Comparison of ENCODE assay signal across 18 cellular contexts in the genomic region with DNA sequence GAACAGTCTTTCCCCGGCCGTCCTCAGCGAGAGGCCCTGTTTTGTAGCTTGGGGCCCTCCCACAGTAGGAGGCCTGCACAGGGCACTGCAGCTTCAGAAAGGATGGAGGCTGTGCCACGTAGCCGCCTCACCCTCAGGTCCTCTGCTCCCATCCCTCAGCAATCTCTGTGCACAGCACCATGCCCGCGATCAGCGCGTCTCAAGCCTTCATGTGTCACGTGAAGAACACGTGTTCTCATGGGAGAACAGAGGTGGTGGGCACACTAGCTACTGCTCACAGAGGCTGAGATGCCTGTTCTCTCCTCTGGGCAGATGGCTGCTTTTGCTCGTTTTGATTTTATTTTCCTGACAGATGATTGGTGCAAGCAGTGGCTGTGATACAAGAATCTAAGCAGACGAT. TPM values are rescaled to one million over a fixed set of nuclear protein-coding genes. Genes with fewer than 3 reads are reported as not detected.
A peak's percentile ranks its signal among the peaks of the same experiment; 100 is the strongest.
DNase-seq lines count a peak whose midpoint lies in the region; ATAC-seq, FAIRE-seq and TF ChIP-seq lines count a peak whose summit lies in the region.
"Had no signal": no experiment of that assay in that cellular context is flagged by ENCODE, and none has a peak within 500 bp of the region (broad histone marks: within the 10 kb centered on the region; RNA-seq: fewer than 3 reads in every experiment).

No MANE protein-coding gene starts in this region.

- H3K27me3 ChIP-seq in MM.1S (replicated peaks; ENCODE audit: insufficient read depth, low read length) = peaks cover 92% of the 10 kb centered on the region
- H3K27me3 ChIP-seq in K562 (ENCODE audit: control insufficient read depth in 2 of 2, insufficient read depth in 2 of 2, low read length in 2 of 2) = peaks cover 64 to 94% of the 10 kb centered on the region in 2 experiments
- peaks cover 11% of the 10 kb centered on the region for H3K27me3 ChIP-seq in lower lobe of right lung (ENCODE audit: low read depth)
- peaks cover 0 to 84% (median 3%) of the 10 kb centered on the region in 7 donors for H3K27me3 ChIP-seq in spleen (replicated peaks in 1 of 7)
- H3K27me3 ChIP-seq in GM23248 (replicated peaks; ENCODE audit: insufficient read depth) = peaks cover 21% of the 10 kb centered on the region

- H3F3A ChIP-seq in MM.1S (ENCODE audit: insufficient read depth, low read length) (no peaks in the 10 kb centered on the region), GM23248 (ENCODE audit: insufficient read depth) (no peaks in the 10 kb centered on the region)

- in situ Hi-C loops in K562 (cut with MboI) = no loop called here
- in situ Hi-C loops in GM23248 (cut with MboI) = no loop called here

- H3K9me3 ChIP-seq in MM.1S (replicated peaks; ENCODE audit: insufficient read depth, low read length) = no peaks in the 10 kb centered on the region
- no peaks in the 10 kb centered on the region for H3K9me3 ChIP-seq in K562 (replicated peaks; ENCODE audit: control insufficient read depth, insufficient read depth, low read depth, low read length)
- no peaks in the 10 kb centered on the region for H3K9me3 ChIP-seq in lower lobe of right lung
- H3K9me3 ChIP-seq in spleen = peaks cover 0 to 8% (median 0%) of the 10 kb centered on the region in 8 donors
- H3K9me3 ChIP-seq in GM23248 (ENCODE audit: low read depth) = no peaks in the 10 kb centered on the region
- H3K9me3 ChIP-seq: A549, Caco-2 had no signal

- no peak overlapping the region for H3K4me3 ChIP-seq in MM.1S (ENCODE audit: low read length)
- H3K4me3 ChIP-seq in K562 = no peak overlapping the region
- H3K4me3 ChIP-seq in lower lobe of right lung = no peak overlapping the region
- no peak overlapping the region for H3K4me3 ChIP-seq in spleen
- no peak overlapping the region for H3K4me3 ChIP-seq in GM23248
- H3K4me3 ChIP-seq: A549 had no signal

- no peak for TF ChIP-seq CTCF in MM.1S (IDR thresholded peaks at IDR 0.05; ENCODE audit: low read length)
- TF ChIP-seq CTCF in K562 (IDR thresholded peaks at IDR 0.05 in 2 of 3, conservative IDR thresholded peaks at IDR 0.05 in 1 of 3; ENCODE audit: insufficient read depth in 2 of 3, low read depth in 1 of 3, low read length in 3 of 3) = no peak
- no peak for TF ChIP-seq CTCF in lower lobe of right lung (IDR thresholded peaks at IDR 0.05)
- TF ChIP-seq CTCF in spleen (IDR thresholded peaks at IDR 0.05 in 8 of 11, conservative IDR thresholded peaks at IDR 0.05 in 3 of 11) = no peak

- H3K9ac ChIP-seq in MM.1S (ENCODE audit: low read length) = no peak overlapping the region
- H3K9ac ChIP-seq in K562 (ENCODE audit: insufficient read depth in 1 of 2, low read depth in 2 of 2, low read length in 2 of 2) = no peak overlapping the region
- no peak overlapping the region for H3K9ac ChIP-seq in GM23248

- no peaks in the 10 kb centered on the region for H4K20me1 ChIP-seq in MM.1S (ENCODE audit: insufficient read depth, low read length)
- peaks cover 6% of the 10 kb centered on the region; the same call in 1 of the 2 replicates for H4K20me1 ChIP-seq in K562 (replicated peaks; ENCODE audit: control insufficient read depth, insufficient read depth, low read length)
- H4K20me1 ChIP-seq in GM23248 (ENCODE audit: insufficient read depth) = no peaks in the 10 kb centered on the region

- no peaks in the 10 kb centered on the region for H3K9me1 ChIP-seq in K562 (ENCODE audit: control insufficient read depth, insufficient read depth, low read length)

- no peak for FAIRE-seq in K562 (lab: Jason Lieb, UNC)
- FAIRE-seq: A549, D721Med, G401.6, GM12891, GM18507 had no signal

- TF ChIP-seq POLR2A in K562 (conservative IDR thresholded peaks at IDR 0.05) = no peak
- no peak for TF ChIP-seq POLR2A in spleen (IDR thresholded peaks at IDR 0.05)

- DNase-seq in MM.1S (peak; percentile 5), K562 (ENCODE audit: extremely low read depth in 1 of 4, low spot score in 3 of 4) (no peak), lower lobe of right lung (peak; percentile 41), spleen (peak; percentile 48), GM23248 (no peak)
- DNase-seq: AML-193; Caco-2; CD4-positive, alpha-beta T cell; GOT3; H9 had no signal

- H3K27ac ChIP-seq in MM.1S (ENCODE audit: low read length) (no peak overlapping the region), K562 (ENCODE audit: extremely low read depth, low read depth, low read length) (no peak overlapping the region), lower lobe of right lung (no peak overlapping the region), spleen (no peak overlapping the region), GM23248 (no peak overlapping the region)
- H3K27ac ChIP-seq: C4-2B had no signal

- H3K9me2 ChIP-seq in MM.1S (replicated peaks; ENCODE audit: insufficient read depth, low read length) (no peaks in the 10 kb centered on the region), GM23248 (ENCODE audit: insufficient read depth) (no peaks in the 10 kb centered on the region)

- H3K36me3 ChIP-seq in MM.1S (replicated peaks; ENCODE audit: insufficient read depth, low read length) (no peaks in the 10 kb centered on the region), K562 (ENCODE audit: control insufficient read depth, insufficient read depth, low read length) (no peaks in the 10 kb centered on the region), lower lobe of right lung (no peaks in the 10 kb centered on the region), spleen (no peaks in the 10 kb centered on the region), GM23248 (ENCODE audit: low read depth) (no peaks in the 10 kb centered on the region)

- no peak for TF ChIP-seq EP300 in K562 (IDR thresholded peaks at IDR 0.05; ENCODE audit: low read length)

- WGBS in K562 (ENCODE audit: insufficient coverage, low coverage, missing lambda C conversion rate) = 1% methylated on average over 13 of the region's 13 CpGs
- 75 to 86% (median 82%) methylated on average over 12 to 13 of the region's 13 CpGs for WGBS in spleen, 5 donors
- 44 to 57% methylated on average over 13 of the region's 13 CpGs for WGBS in GM23248 (ENCODE audit: low coverage in 1 of 2, low lambda C conversion rate in 2 of 2, missing lambda C conversion rate in 2 of 2), 2 experiments

- no peak overlapping the region for H2AFZ ChIP-seq in MM.1S (ENCODE audit: low read length)
- H2AFZ ChIP-seq in K562 (ENCODE audit: low read depth, low read length) = no peak overlapping the region
- H2AFZ ChIP-seq in GM23248 = no peak overlapping the region

- intact Hi-C loops in K562 (cut with micrococcal nuclease) = no loop called here
- intact Hi-C loops in lower lobe of right lung (cut with DNase I) = no loop called here
- intact Hi-C loops in spleen (cut with DNase I; ENCODE audit: low total_unique reads) = no loop called here

- CTCF ChIA-PET in K562 (lab: Yijun Ruan, JAX; ENCODE audit: low intra/inter-chr PET ratio) = no interaction called here

- H3K4me2 ChIP-seq in MM.1S (ENCODE audit: low read depth, low read length) = no peak overlapping the region
- no peak overlapping the region for H3K4me2 ChIP-seq in K562 (ENCODE audit: insufficient read depth, low read length)
- H3K4me2 ChIP-seq in GM23248 (ENCODE audit: unreplicated experiment) = no peak overlapping the region
- H3K4me2 ChIP-seq: A549 had no signal

- H3K79me2 ChIP-seq in MM.1S (ENCODE audit: low read length) = no peaks in the 10 kb centered on the region
- no peaks in the 10 kb centered on the region for H3K79me2 ChIP-seq in K562 (ENCODE audit: control insufficient read depth, insufficient read depth, low read length)
- H3K79me2 ChIP-seq in GM23248 (ENCODE audit: insufficient read depth) = no peaks in the 10 kb centered on the region

- POLR2A ChIA-PET in K562 (lab: Yijun Ruan, JAX) = interaction anchor here (0.6 to 1.4 kb wide), 3 partner anchors 12 to 95 kb away, joined by 3 to 5 read pairs (median 3); no protein-coding TSS in a partner anchor

- H3K4me1 ChIP-seq in MM.1S (ENCODE audit: low read length) = no peaks in the 10 kb centered on the region
- peaks cover 0 to 7% of the 10 kb centered on the region in 2 experiments; a peak in 1 of 5 replicates for H3K4me1 ChIP-seq in K562 (replicated peaks in 1 of 2; ENCODE audit: control insufficient read depth in 2 of 2, insufficient read depth in 2 of 2, low read length in 2 of 2)
- no peaks in the 10 kb centered on the region for H3K4me1 ChIP-seq in lower lobe of right lung
- peaks cover 0 to under 1% (median 0%) of the 10 kb centered on the region in 6 donors for H3K4me1 ChIP-seq in spleen
- no peaks in the 10 kb centered on the region for H3K4me1 ChIP-seq in GM23248 (ENCODE audit: insufficient read depth)
- H3K4me1 ChIP-seq: Caco-2 had no signal

- no peak for TF ChIP-seq RAD21 in K562 (CRISPR knock-in tag; conservative IDR thresholded peaks at IDR 0.05 in 1 of 2, IDR thresholded peaks at IDR 0.05 in 1 of 2)

- ATAC-seq in K562 = no peak; the same call in 2 of the 3 replicates
- no peak for ATAC-seq in lower lobe of right lung
- no peak for ATAC-seq in GM18502 (IDR thresholded peaks at IDR 0.05; ENCODE audit: poor library complexity, unreplicated experiment)
- ATAC-seq: A549 had no signal

- BruUV-seq in K562 (replicated peaks; lab: Mats Ljungman, UMichigan) = no TSS peak

RNA-seq across cellular contexts. Expression of a gene that starts 8.5 kb away (rescaled TPM):
- total RNA-seq in K562 (2011; cell fraction: chromatin; rRNA removed; ENCODE audit: low replicate concordance) = not detected in 2 replicates
- not detected in 2 replicates for total RNA-seq in K562 (2011; cell fraction: nucleolus; rRNA removed)
- total RNA-seq in K562 (2011; cell fraction: nucleoplasm; rRNA removed) = not detected in 2 replicates
- total RNA-seq in K562 (2014; rRNA removed) = not detected in 2 replicates
- not detected in 2 replicates for total RNA-seq in K562 (2014; rRNA removed; fragmentation: Illumina TruSeq; extraction: Trizol)
- total RNA-seq in K562 (2015; rRNA removed; fragmentation: Illumina TruSeq; extraction: Trizol) = not detected in 2 replicates
- 0.09 TPM in 1 of 2 replicates, not detected in the other for total RNA-seq in K562 (2021)
- polyA plus RNA-seq in K562 (2011; rRNA removed) = not detected in 2 replicates
- not detected in 2 replicates for polyA plus RNA-seq in K562 (2011; cell fraction: cytosol; rRNA removed)
- polyA plus RNA-seq in K562 (2011; cell fraction: nucleus; rRNA removed) = not detected in 2 replicates
- polyA plus RNA-seq in K562 (2012) = 0.03 TPM in 1 of 2 replicates, not detected in the other
- polyA plus RNA-seq in K562 (2014; fragmentation: Illumina TruSeq; extraction: Trizol) = not detected in 2 replicates
- polyA plus RNA-seq in K562 (2014; fragmentation: Nextera tagmentation; extraction: Ambion mirVana) = not detected
- polyA plus RNA-seq in K562 (2014; rRNA removed) = not detected in 2 replicates
- not detected in 2 replicates for polyA minus RNA-seq in K562 (2011; rRNA and poly(A)+ RNA removed)
- polyA minus RNA-seq in K562 (2011; cell fraction: cytosol; rRNA and poly(A)+ RNA removed) = not detected in 2 replicates
- polyA minus RNA-seq in K562 (2011; cell fraction: nucleus; rRNA and poly(A)+ RNA removed) = not detected in 2 replicates
- 7.3 TPM for total RNA-seq in lower lobe of right lung
- total RNA-seq in spleen = not detected
- polyA plus RNA-seq in spleen = not detected
- total RNA-seq in GM23248 (2014; rRNA removed; shearing (Covaris generic)) = not detected in 2 replicates
- not detected in 2 replicates for polyA plus RNA-seq in GM23248 (2016; fragmentation: Nextera tagmentation; extraction: Ambion mirVana)
- total RNA-seq: CD4-positive, alpha-beta T cell had no signal
- polyA plus RNA-seq: BJ had no signal

Comparison
In these comparisons a context has a peak if more than half of its experiments do, and no peak if none do; other contexts are left out.
1. DNase-seq: peak in MM.1S (single experiment), lower lobe of right lung (single experiment) and spleen (single experiment); none in K562 (0 of 4) and GM23248 (single experiment).